In the genomic region with DNA sequence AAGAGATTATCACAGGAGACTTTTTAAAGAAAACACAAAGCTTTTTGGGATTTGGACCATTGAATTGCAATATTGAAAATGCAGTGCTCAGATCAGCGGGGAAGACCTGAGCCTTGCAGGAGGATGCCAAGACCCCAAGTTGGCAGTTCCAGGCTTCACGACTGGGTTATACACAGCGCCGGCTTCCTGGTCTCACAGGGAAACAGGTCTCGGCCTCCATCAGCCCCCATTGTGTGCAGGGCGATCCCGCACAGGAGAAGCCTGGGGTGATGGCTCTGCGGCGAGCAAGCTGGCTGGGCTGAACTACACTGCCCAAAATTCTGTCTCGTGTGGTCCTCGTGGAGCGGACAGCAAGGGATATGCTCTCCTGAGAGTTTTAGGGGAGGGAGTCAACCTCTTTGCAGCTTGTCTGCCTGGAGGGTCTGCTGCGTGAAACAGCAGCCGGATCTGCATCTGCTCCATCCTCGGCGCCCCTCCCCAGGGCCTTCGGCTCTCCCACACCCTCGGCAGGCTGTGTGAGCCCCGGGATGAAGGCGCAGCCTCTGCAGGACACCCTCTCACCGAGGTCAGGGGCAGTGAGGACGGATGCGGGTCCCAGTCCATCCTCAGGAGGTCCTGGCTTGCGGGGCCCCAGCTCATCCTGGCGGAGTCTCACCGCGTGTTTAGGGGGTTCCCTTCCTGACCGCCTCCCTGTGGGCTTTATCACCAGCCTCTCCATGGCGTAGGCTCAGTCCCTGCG, we compare ENCODE assay signal across 20 cellular contexts.
A peak's percentile ranks its signal among the peaks of the same experiment; 100 is the strongest.
DNase-seq lines count a peak whose midpoint lies in the region; ATAC-seq, FAIRE-seq and TF ChIP-seq lines count a peak whose summit lies in the region.
"Had no signal": no experiment of that assay in that cellular context is flagged by ENCODE, and none has a peak within 500 bp of the region (broad histone marks: within the 10 kb centered on the region; RNA-seq: fewer than 3 reads in every experiment).

No MANE protein-coding gene starts in this region.

- CTCF ChIA-PET in A549 (lab: Yijun Ruan, JAX): no interaction called here

- no peak for TF ChIP-seq CTCF in A549 (IDR thresholded peaks at IDR 0.05)
- no peak for TF ChIP-seq CTCF in sigmoid colon (IDR thresholded peaks at IDR 0.05)

- no peaks in the 10 kb centered on the region for H3K9me3 ChIP-seq in A549
- H3K9me3 ChIP-seq in sigmoid colon: no peaks in the 10 kb centered on the region

- H3K27me3 ChIP-seq in sigmoid colon: no peaks in the 10 kb centered on the region

- TF ChIP-seq POLR2A in A549 (IDR thresholded peaks at IDR 0.05; ENCODE audit: low read length) (no peak), sigmoid colon (IDR thresholded peaks at IDR 0.05) (no peak)

- TF ChIP-seq RAD21 in A549 (conservative IDR thresholded peaks at IDR 0.05 in 1 of 2, IDR thresholded peaks at IDR 0.05 in 1 of 2): no peak

- POLR2A ChIA-PET in A549 (lab: Yijun Ruan, JAX): no interaction called here

- DNase-seq in A549 (ENCODE audit: low read depth in 1 of 2, low spot score in 1 of 2) (no peak), NAMALWA (ENCODE audit: low spot score) (peak; percentile 71), left lobe of liver (ENCODE audit: low spot score) (peak; percentile 28), sigmoid colon (peak; percentile 36), NCI-H2029 treated with DMSO at 0.1 percent for 48 hours (lab: John Stamatoyannopoulos, UW) (no peak)
- DNase-seq in activated CD4-positive, alpha-beta T cell treated with anti-CD3 and anti-CD28 coated beads, Interleukin-2, amount 50 U/mL, for 48 hours: no peak
- DNase-seq: ACHN, AML-193, COR-L47, EL, Kasumi-1, MM.1S, NCI-H1105, NCI-H187, NCI-H2171, NCI-H446, NCI-H69, RPMI8226 had no signal

- H3K27ac ChIP-seq in A549: no peak overlapping the region
- H3K27ac ChIP-seq in sigmoid colon: no peak overlapping the region

- no peaks in the 10 kb centered on the region for H3K36me3 ChIP-seq in sigmoid colon

- 53% methylated on average over 25 of the region's 30 CpGs for WGBS in A549 (ENCODE audit: missing lambda C conversion rate)
- 84 to 87% methylated on average over 30 of the region's 30 CpGs for WGBS in sigmoid colon, 2 donors

- H3K4me1 ChIP-seq in A549 (no peaks in the 10 kb centered on the region), sigmoid colon (no peaks in the 10 kb centered on the region)

- ATAC-seq in A549: peak; percentile 22 to 37; a peak in 3 of 6 replicates
- no peak for ATAC-seq in left lobe of liver
- ATAC-seq in HG03039 (IDR thresholded peaks at IDR 0.05; ENCODE audit: unreplicated experiment): no peak

- no peak for FAIRE-seq in A549 (lab: Jason Lieb, UNC)
- FAIRE-seq: H54 had no signal

- H3K4me3 ChIP-seq in A549 (no peak overlapping the region), sigmoid colon (no peak overlapping the region)

- TF ChIP-seq EP300 in A549 (IDR thresholded peaks at IDR 0.05) (no peak), sigmoid colon (IDR thresholded peaks at IDR 0.05) (no peak)

- intact Hi-C loops in sigmoid colon (cut with DNase I): loop anchor here (10.0 kb wide), 2 partner anchors 687 to 1147 kb away; partner anchors contain the start of gene ICE1

- no peak overlapping the region for H3K4me2 ChIP-seq in A549

TF ChIP-seq in A549, 52 proteins besides CTCF, POLR2A, EP300 and RAD21:
- TF ChIP-seq USF2 (IDR thresholded peaks at IDR 0.05) (no peak), HEYL (CRISPR knock-in tag; IDR thresholded peaks at IDR 0.05) (no peak), RARB (CRISPR knock-in tag; IDR thresholded peaks at IDR 0.05) (no peak), HOXB5 (CRISPR knock-in tag; IDR thresholded peaks at IDR 0.05) (no peak), MAFK (IDR thresholded peaks at IDR 0.05; ENCODE audit: partially characterized antibody) (no peak), CHD4 (IDR thresholded peaks at IDR 0.05; ENCODE audit: borderline replicate concordance) (no peak), PBX3 (IDR thresholded peaks at IDR 0.05) (no peak), ZFP36 (IDR thresholded peaks at IDR 0.05; ENCODE audit: borderline replicate concordance, partially characterized antibody) (no peak), NPAS2 (CRISPR knock-in tag; IDR thresholded peaks at IDR 0.05; ENCODE audit: borderline replicate concordance) (no peak), EHMT2 (IDR thresholded peaks at IDR 0.05; ENCODE audit: low read depth) (no peak), FOXS1 (CRISPR knock-in tag; IDR thresholded peaks at IDR 0.05) (no peak), KDM1A (IDR thresholded peaks at IDR 0.05; ENCODE audit: low read depth) (no peak), EHF (CRISPR knock-in tag; IDR thresholded peaks at IDR 0.05) (no peak), HDAC2 (IDR thresholded peaks at IDR 0.05) (no peak), E2F6 (IDR thresholded peaks at IDR 0.05; ENCODE audit: borderline replicate concordance, low read depth) (no peak), CEBPB (IDR thresholded peaks at IDR 0.05) (no peak), HES2 (IDR thresholded peaks at IDR 0.05) (no peak), ZC3H11A (IDR thresholded peaks at IDR 0.05) (no peak)
- TF ChIP-seq, protein P1, sequence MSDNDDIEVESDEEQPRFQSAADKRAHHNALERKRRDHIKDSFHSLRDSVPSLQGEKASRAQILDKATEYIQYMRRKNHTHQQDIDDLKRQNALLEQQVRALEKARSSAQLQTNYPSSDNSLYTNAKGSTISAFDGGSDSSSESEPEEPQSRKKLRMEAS (IDR thresholded peaks at IDR 0.05): no peak
- TF ChIP-seq, protein P2, sequence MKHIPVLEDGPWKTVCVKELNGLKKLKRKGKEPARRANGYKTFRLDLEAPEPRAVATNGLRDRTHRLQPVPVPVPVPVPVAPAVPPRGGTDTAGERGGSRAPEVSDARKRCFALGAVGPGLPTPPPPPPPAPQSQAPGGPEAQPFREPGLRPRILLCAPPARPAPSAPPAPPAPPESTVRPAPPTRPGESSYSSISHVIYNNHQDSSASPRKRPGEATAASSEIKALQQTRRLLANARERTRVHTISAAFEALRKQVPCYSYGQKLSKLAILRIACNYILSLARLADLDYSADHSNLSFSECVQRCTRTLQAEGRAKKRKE (CRISPR knock-in tag; IDR thresholded peaks at IDR 0.05; ENCODE audit: low read depth): no peak

Comparison
In these comparisons a context has a peak if more than half of its experiments do, and no peak if none do; other contexts are left out.
1. ATAC-seq: peak in A549 (2 of 2); none in left lobe of liver (single experiment) and HG03039 (single experiment).
2. DNase-seq: peak in NAMALWA (single experiment), left lobe of liver (single experiment) and sigmoid colon (single experiment); none in A549 (0 of 2), NCI-H2029 treated with DMSO at 0.1 percent for 48 hours (single experiment) and activated CD4-positive, alpha-beta T cell treated with anti-CD3 and anti-CD28 coated beads, Interleukin-2, amount 50 U/mL, for 48 hours (0 of 2).